ENCODE assay signal across 7 cellular contexts in the genomic region with DNA sequence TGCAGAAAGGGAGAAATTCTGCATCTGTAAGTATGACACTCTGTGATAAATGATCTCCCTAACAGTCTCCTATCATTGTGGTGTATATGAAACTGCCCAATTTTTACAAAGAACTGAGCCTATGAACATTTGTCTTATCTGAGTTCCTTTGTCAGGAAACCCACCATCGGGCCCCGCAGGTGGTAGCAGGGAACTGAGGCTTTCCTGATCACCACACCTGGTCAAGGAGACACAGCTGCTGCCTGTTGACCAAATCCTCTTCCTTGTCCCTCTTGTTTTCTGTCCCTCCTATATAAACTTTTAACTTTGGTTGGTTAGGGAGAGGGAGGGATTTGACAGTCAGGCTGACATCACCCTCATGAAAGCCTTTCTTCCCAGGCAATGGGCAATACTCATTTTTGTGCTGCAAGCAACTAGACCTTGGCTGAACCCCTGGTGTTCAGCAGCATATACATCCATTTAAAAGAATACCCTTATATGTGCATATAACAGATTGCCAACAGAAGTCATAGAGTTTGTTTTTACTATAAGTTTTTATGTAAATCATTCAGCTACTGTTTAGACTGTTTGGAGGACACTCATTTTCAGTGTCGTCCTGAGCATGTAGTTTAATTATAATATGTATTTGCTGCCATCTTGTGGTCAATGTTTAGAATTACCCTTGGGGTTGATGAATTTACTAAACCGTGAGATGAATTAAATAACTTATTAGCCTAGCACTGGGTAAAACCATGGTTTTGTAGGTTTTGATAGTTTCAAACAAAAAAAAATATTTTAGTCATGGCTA. TPM values are rescaled to one million over a fixed set of nuclear protein-coding genes. Genes with fewer than 3 reads are reported as not detected.
DNase-seq lines count a peak whose midpoint lies in the region; ATAC-seq, FAIRE-seq and TF ChIP-seq lines count a peak whose summit lies in the region.

No MANE protein-coding gene starts in this region.

- no peak overlapping the region for H3K4me2 ChIP-seq in OCI-LY1 (ENCODE audit: low read length)
- no peak overlapping the region for H3K4me2 ChIP-seq in mesendoderm (ENCODE audit: low read length)

- H4K5ac ChIP-seq in mesendoderm (ENCODE audit: low read length): no peak overlapping the region

- H3K4me3 ChIP-seq in OCI-LY1 (ENCODE audit: low read depth, low read length, poor library complexity, severe bottlenecking) (no peak overlapping the region), mesendoderm (ENCODE audit: low read length) (no peak overlapping the region)

- no peak overlapping the region for H4K8ac ChIP-seq in mesendoderm (ENCODE audit: low read depth, low read length)

- no peak overlapping the region for H2AK5ac ChIP-seq in mesendoderm (ENCODE audit: low read length)

- no peak overlapping the region for H2BK15ac ChIP-seq in mesendoderm (replicated peaks; ENCODE audit: low read depth)

- TF ChIP-seq POLR2A in GM12892 (IDR thresholded peaks at IDR 0.05; ENCODE audit: low read depth, low read length): no peak

- H3F3A ChIP-seq in OCI-LY1 (ENCODE audit: insufficient read depth, low read length): no peaks in the 10 kb centered on the region

- POLR2A ChIA-PET in GM10248 (lab: Yijun Ruan, JAX): no interaction called here

- TF ChIP-seq CTCF in GM10248 (IDR thresholded peaks at IDR 0.05; ENCODE audit: control extremely low read depth, extremely low read depth, low read depth, missing control alignments) (peak; percentile 59), OCI-LY1 (IDR thresholded peaks at IDR 0.05; ENCODE audit: low read length) (peak; percentile 58)

- no peaks in the 10 kb centered on the region for H3K9me3 ChIP-seq in OCI-LY1 (ENCODE audit: low read length)

- no peaks in the 10 kb centered on the region for H4K20me1 ChIP-seq in OCI-LY1 (ENCODE audit: insufficient read depth, low read length)

- H3K4me1 ChIP-seq in OCI-LY1 (ENCODE audit: insufficient read depth, low read length, severe bottlenecking) (no peaks in the 10 kb centered on the region), mesendoderm (ENCODE audit: control insufficient read depth, low read depth, low read length) (no peaks in the 10 kb centered on the region)

- CTCF ChIA-PET in GM10248 (lab: Yijun Ruan, JAX): interaction anchor here (0.9 to 4.0 kb wide), 8 partner anchors 9 to 318 kb away, joined by 3 to 26 read pairs (median 5); no protein-coding TSS in a partner anchor

- H3K36me3 ChIP-seq in OCI-LY1 (ENCODE audit: insufficient read depth, low read length) (no peaks in the 10 kb centered on the region), mesendoderm (ENCODE audit: control insufficient read depth, insufficient read depth, low read length) (no peaks in the 10 kb centered on the region)

- no peaks in the 10 kb centered on the region for H3K9me2 ChIP-seq in OCI-LY1 (ENCODE audit: low read depth, low read length)

- ATAC-seq in GM21737 (IDR thresholded peaks at IDR 0.05; ENCODE audit: unreplicated experiment): peak; percentile 78

- no peak overlapping the region for H3K27ac ChIP-seq in OCI-LY1 (ENCODE audit: low read depth, low read length, poor library complexity, severe bottlenecking)
- no peak overlapping the region for H3K27ac ChIP-seq in mesendoderm (ENCODE audit: low read depth, low read length)

- no peaks in the 10 kb centered on the region for H3K79me2 ChIP-seq in OCI-LY1 (ENCODE audit: insufficient read depth, low read length)
- no peaks in the 10 kb centered on the region for H3K79me2 ChIP-seq in mesendoderm (ENCODE audit: control insufficient read depth, insufficient read depth, low read length)

- WGBS in mesendoderm (ENCODE audit: extremely low coverage, insufficient coverage, low lambda C conversion rate): no CpG with 5 or more reads among the region's 4 CpGs

- no peak overlapping the region for H3K56ac ChIP-seq in mesendoderm (ENCODE audit: low read length)

- H3K79me1 ChIP-seq in mesendoderm (ENCODE audit: low read length): no peaks in the 10 kb centered on the region

- no peak overlapping the region for H2BK120ac ChIP-seq in mesendoderm (ENCODE audit: low read depth, low read length)

- DNase-seq in GM10248 (ENCODE audit: extremely low spot score) (peak; percentile 36), HuH-7 (ENCODE audit: low spot score) (peak; percentile 12), dedifferentiated amniotic fluid mesenchymal stem cell (ENCODE audit: extremely low spot score) (peak; percentile 60), mesendoderm (peak; percentile 59), GM12892 (ENCODE audit: insufficient read length) (no peak)

- H3K23ac ChIP-seq in mesendoderm (ENCODE audit: low read length): no peak overlapping the region

- no peak overlapping the region for H2AFZ ChIP-seq in OCI-LY1 (ENCODE audit: low read length)

- no peak overlapping the region for H3K4ac ChIP-seq in mesendoderm (ENCODE audit: low read depth, low read length)

- no peak overlapping the region for H2BK5ac ChIP-seq in mesendoderm (ENCODE audit: low read length)

- no peak overlapping the region for H3K18ac ChIP-seq in mesendoderm (ENCODE audit: low read length)

- H3K27me3 ChIP-seq in OCI-LY1 (ENCODE audit: insufficient read depth, low read length): no peaks in the 10 kb centered on the region
- no peaks in the 10 kb centered on the region for H3K27me3 ChIP-seq in mesendoderm (ENCODE audit: insufficient read depth, low read length, poor library complexity)

- H3K9ac ChIP-seq in OCI-LY1 (ENCODE audit: low read length): no peak overlapping the region
- H3K9ac ChIP-seq in mesendoderm (ENCODE audit: low read length): no peak overlapping the region

- FAIRE-seq in GM12892 (lab: Jason Lieb, UNC): no peak

RNA-seq across cellular contexts. Expression of a gene that starts 17.0 kb away (rescaled TPM):
- polyA plus RNA-seq in mesendoderm (2013, experiment 1 of 2): not detected
- polyA plus RNA-seq in mesendoderm (2013, experiment 2 of 2): not detected
- not detected for polyA plus RNA-seq in GM12892 (2012; ENCODE audit: missing spikeins)
